Comparison of ENCODE assay signal across 1 cellular context in genomic region chr9:133992780-133993634, GRCh38.
TF ChIP-seq lines count a peak whose summit lies in the region.

No MANE protein-coding gene starts in this region.

TF ChIP-seq in HepG2, 621 proteins besides CTCF, POLR2A, EP300 and RAD21 (continued from another document and continues in another):
- 0 out of 2 replicates have a peak, but pooled peaks have one; percentile 53 for TF ChIP-seq SNAPC4 (CRISPR knock-in tag; IDR thresholded peaks at IDR 0.05)
- TF ChIP-seq ZSCAN25 (CRISPR knock-in tag; IDR thresholded peaks at IDR 0.05): peak; percentile 83
- TF ChIP-seq KMT2B (CRISPR knock-in tag; IDR thresholded peaks at IDR 0.05): 0 out of 2 replicates have a peak, but pooled peaks have one; percentile 10
- no peak for TF ChIP-seq ZBTB40 (IDR thresholded peaks at IDR 0.05)
- peak; percentile 32; the same call in 1 of the 2 replicates for TF ChIP-seq ZBTB40 (CRISPR knock-in tag; IDR thresholded peaks at IDR 0.05)
- TF ChIP-seq SP2 (CRISPR knock-in tag; IDR thresholded peaks at IDR 0.05): peak; percentile 40
- peak; percentile 75; the same call in 1 of the 2 replicates for TF ChIP-seq HES4 (CRISPR knock-in tag; IDR thresholded peaks at IDR 0.05; ENCODE audit: borderline replicate concordance)
- TF ChIP-seq ZNF597 (CRISPR knock-in tag; IDR thresholded peaks at IDR 0.05): no peak
- peak; percentile 27 to 43; a peak in 1 of 4 replicates for TF ChIP-seq NR2F1 (CRISPR knock-in tag; IDR thresholded peaks at IDR 0.05)
- TF ChIP-seq NR2C2 (CRISPR knock-in tag; IDR thresholded peaks at IDR 0.05; ENCODE audit: borderline replicate concordance): peak; percentile 24
- TF ChIP-seq FOXA1 (IDR thresholded peaks at IDR 0.05): no peak
- TF ChIP-seq FOXA1 (CRISPR knock-in tag; IDR thresholded peaks at IDR 0.05): no peak
- no peak for TF ChIP-seq ZFYVE20 (CRISPR knock-in tag; IDR thresholded peaks at IDR 0.05; ENCODE audit: borderline replicate concordance, low read depth)
- 0 out of 2 replicates have a peak, but pooled peaks have one; percentile 27 for TF ChIP-seq GZF1 (CRISPR knock-in tag; IDR thresholded peaks at IDR 0.05)
- TF ChIP-seq UBTF (CRISPR knock-in tag; IDR thresholded peaks at IDR 0.05): peak; percentile 81
- peak; percentile 83 for TF ChIP-seq ARID4A (CRISPR knock-in tag; IDR thresholded peaks at IDR 0.05; ENCODE audit: borderline replicate concordance)
- TF ChIP-seq ASH2L (IDR thresholded peaks at IDR 0.05; ENCODE audit: insufficient read length, low read depth, low read length): peak; percentile 21
- no peak for TF ChIP-seq MED8 (CRISPR knock-in tag; IDR thresholded peaks at IDR 0.05; ENCODE audit: insufficient replicate concordance)
- no peak for TF ChIP-seq CBX5 (CRISPR knock-in tag; IDR thresholded peaks at IDR 0.05; ENCODE audit: borderline replicate concordance)
- 0 out of 2 replicates have a peak, but pooled peaks have one; percentile 42 for TF ChIP-seq ZNF724P (CRISPR knock-in tag; IDR thresholded peaks at IDR 0.05; ENCODE audit: borderline replicate concordance)
- TF ChIP-seq MYPOP (CRISPR knock-in tag; IDR thresholded peaks at IDR 0.05): peak; percentile 65; the same call in 1 of the 2 replicates
- peak; percentile 66; the same call in 1 of the 2 replicates for TF ChIP-seq ZNF576 (CRISPR knock-in tag; IDR thresholded peaks at IDR 0.05)
- TF ChIP-seq KAT8 (CRISPR knock-in tag; IDR thresholded peaks at IDR 0.05): peak; percentile 39; the same call in 1 of the 2 replicates
- TF ChIP-seq MAX (IDR thresholded peaks at IDR 0.05): peak; percentile 50; the same call in 1 of the 2 replicates
- peak; percentile 84 for TF ChIP-seq AGO2 (optimal IDR thresholded peaks at IDR 0.05; ENCODE audit: low read depth, low read length)
- no peak for TF ChIP-seq NFRKB (IDR thresholded peaks at IDR 0.05)
